ENCODE assay signal across 9 cellular contexts in the genomic region with DNA sequence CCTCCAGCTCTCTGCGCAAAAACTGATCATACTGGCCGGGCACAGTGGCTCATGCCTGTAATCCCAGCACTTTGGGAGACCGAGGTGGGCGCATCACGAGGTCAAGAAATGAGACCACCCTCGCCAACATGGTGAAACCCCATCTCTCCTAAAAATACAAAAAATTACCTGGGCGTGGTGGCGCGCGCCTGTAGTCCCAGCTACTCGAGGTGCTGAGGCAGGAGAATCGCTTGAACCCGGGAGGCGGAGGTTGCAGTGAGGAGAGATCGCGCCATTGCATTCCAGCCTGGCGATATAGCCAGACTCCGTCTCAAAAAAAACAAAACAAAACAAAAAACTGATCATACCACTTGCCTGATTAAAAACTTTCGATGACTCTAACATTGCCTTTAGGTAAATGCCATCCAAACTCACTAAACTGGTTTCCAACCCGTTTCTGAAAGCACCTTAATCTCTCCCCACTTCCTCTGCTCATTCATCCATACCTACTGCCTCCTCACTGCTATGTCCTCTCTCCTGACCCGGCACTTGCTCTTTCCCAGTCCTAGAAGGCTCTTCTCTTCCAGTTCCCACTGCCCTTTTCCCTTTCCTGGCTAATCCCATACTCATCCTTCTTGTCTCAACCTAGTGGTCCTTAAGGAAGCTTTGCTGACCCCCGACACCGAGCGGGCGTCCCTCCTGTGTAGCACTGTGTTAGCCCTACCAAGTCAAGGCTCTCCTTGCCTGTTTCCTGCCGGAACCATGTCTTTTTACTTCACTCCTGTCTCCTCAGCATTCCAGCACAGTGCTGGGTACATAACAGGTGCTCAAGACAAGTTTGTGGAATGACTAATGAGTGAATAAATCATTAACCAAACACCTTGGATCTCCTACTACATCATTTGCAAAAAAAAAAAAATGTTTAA. TPM values are rescaled to one million over a fixed set of nuclear protein-coding genes. Genes with fewer than 3 reads are reported as not detected.
DNase-seq lines count a peak whose midpoint lies in the region; ATAC-seq, FAIRE-seq and TF ChIP-seq lines count a peak whose summit lies in the region.
"Had no signal": no experiment of that assay in that cellular context is flagged by ENCODE, and none has a peak within 500 bp of the region (broad histone marks: within the 10 kb centered on the region; RNA-seq: fewer than 3 reads in every experiment).

No MANE protein-coding gene starts in this region.

- H2BK120ac ChIP-seq in mesendoderm (ENCODE audit: low read depth, low read length) = no peak overlapping the region

- H3K79me2 ChIP-seq in mesendoderm (ENCODE audit: control insufficient read depth, insufficient read depth, low read length) = peaks cover 30% of the 10 kb centered on the region

- H3K4me1 ChIP-seq in mesendoderm (ENCODE audit: control insufficient read depth, low read depth, low read length) = peaks cover 4% of the 10 kb centered on the region

- no peak overlapping the region for H2BK15ac ChIP-seq in mesendoderm (replicated peaks; ENCODE audit: low read depth)

- no peaks in the 10 kb centered on the region for H3K27me3 ChIP-seq in bronchial epithelial cell (ENCODE audit: control insufficient read depth, insufficient read depth, low read length)
- H3K27me3 ChIP-seq in mesendoderm (ENCODE audit: insufficient read depth, low read length, poor library complexity) = no peaks in the 10 kb centered on the region

- H3K9ac ChIP-seq in mesendoderm (ENCODE audit: low read length) = no peak overlapping the region

- no peak overlapping the region for H2BK5ac ChIP-seq in mesendoderm (ENCODE audit: low read length)

- H3K18ac ChIP-seq in mesendoderm (ENCODE audit: low read length) = no peak overlapping the region

- no peak overlapping the region for H2AK5ac ChIP-seq in mesendoderm (ENCODE audit: low read length)

- H4K5ac ChIP-seq in mesendoderm (ENCODE audit: low read length) = no peak overlapping the region

- no peak overlapping the region for H3K4me2 ChIP-seq in mesendoderm (ENCODE audit: low read length)

- H3K23ac ChIP-seq in mesendoderm (ENCODE audit: low read length) = no peak overlapping the region

- peak overlapping the region; percentile 75 for H3K4me3 ChIP-seq in bronchial epithelial cell (ENCODE audit: low read depth, low read length)
- H3K4me3 ChIP-seq in mesendoderm (ENCODE audit: low read length) = no peak overlapping the region

- no CpG with 5 or more reads among the region's 26 CpGs for WGBS in mesendoderm (ENCODE audit: extremely low coverage, insufficient coverage, low lambda C conversion rate)

- FAIRE-seq in bronchial epithelial cell (lab: Jason Lieb, UNC) = no peak

- H4K8ac ChIP-seq in mesendoderm (ENCODE audit: low read depth, low read length) = no peak overlapping the region

- peaks cover 14% of the 10 kb centered on the region for H3K79me1 ChIP-seq in mesendoderm (ENCODE audit: low read length)

- H3K56ac ChIP-seq in mesendoderm (ENCODE audit: low read length) = no peak overlapping the region

- TF ChIP-seq CTCF in bronchial epithelial cell (IDR thresholded peaks at IDR 0.05; ENCODE audit: insufficient read depth, low read length, severe bottlenecking) = no peak

- H3K27ac ChIP-seq in mesendoderm (ENCODE audit: low read depth, low read length) = no peak overlapping the region

- DNase-seq in ELF-1 (ENCODE audit: low read depth, low spot score) = peak; percentile 55
- DNase-seq in HT-29 (ENCODE audit: low spot score) = peak; percentile 83
- DNase-seq in bronchial epithelial cell (ENCODE audit: low read depth) = peak; percentile 88
- DNase-seq in mesendoderm = peak; percentile 57
- no peak for DNase-seq in cerebellar nuclear complex (lab: John Stamatoyannopoulos, UW)
- no peak for DNase-seq in foreskin melanocyte
- no peak for DNase-seq in T-helper 1 cell

- ATAC-seq in GM21528 (IDR thresholded peaks at IDR 0.05; ENCODE audit: low FRiP score, unreplicated experiment) = peak; percentile 17

- H3K4ac ChIP-seq in mesendoderm (ENCODE audit: low read depth, low read length) = no peak overlapping the region

- no peaks in the 10 kb centered on the region for H3K36me3 ChIP-seq in bronchial epithelial cell (ENCODE audit: control insufficient read depth, insufficient read depth, low read length)
- no peaks in the 10 kb centered on the region for H3K36me3 ChIP-seq in mesendoderm (ENCODE audit: control insufficient read depth, insufficient read depth, low read length)

RNA-seq across cellular contexts. Expression of gene MIOS, which starts 0.7 kb away (rescaled TPM):
- 23.2 and 28.8 TPM in 2 replicates for total RNA-seq in HT-29 (2014; rRNA removed; shearing (Covaris generic))
- total RNA-seq in bronchial epithelial cell = 36.3 and 44.8 TPM in 2 replicates
- polyA plus RNA-seq in mesendoderm (2013, experiment 1 of 2) = 21.1 TPM
- 21.5 TPM for polyA plus RNA-seq in mesendoderm (2013, experiment 2 of 2)

RNA-seq across cellular contexts. Expression of gene COL28A1, which starts 30.3 kb away (rescaled TPM):
- 0.08 and 0.44 TPM in 2 replicates for total RNA-seq in HT-29 (2014; rRNA removed; shearing (Covaris generic))
- not detected in 2 replicates for total RNA-seq in bronchial epithelial cell
- polyA plus RNA-seq in mesendoderm (2013, experiment 1 of 2) = 0.15 TPM
- 0.21 TPM for polyA plus RNA-seq in mesendoderm (2013, experiment 2 of 2)
- total RNA-seq: T-helper 2 cell treated with Interferon-gamma antibody and Interleukin-4, amounts not matched to agents 100 ng/mL and 5 ng/mL, for 36 hours had no signal

Comparison
In these comparisons a context has a peak if more than half of its experiments do, and no peak if none do; other contexts are left out.
1. DNase-seq: peak in ELF-1 (single experiment), HT-29 (single experiment), bronchial epithelial cell (single experiment) and mesendoderm (single experiment); none in cerebellar nuclear complex (0 of 2), foreskin melanocyte (single experiment) and T-helper 1 cell (0 of 5).